29 cellular contexts compared by ENCODE assay signal in the genomic region with DNA sequence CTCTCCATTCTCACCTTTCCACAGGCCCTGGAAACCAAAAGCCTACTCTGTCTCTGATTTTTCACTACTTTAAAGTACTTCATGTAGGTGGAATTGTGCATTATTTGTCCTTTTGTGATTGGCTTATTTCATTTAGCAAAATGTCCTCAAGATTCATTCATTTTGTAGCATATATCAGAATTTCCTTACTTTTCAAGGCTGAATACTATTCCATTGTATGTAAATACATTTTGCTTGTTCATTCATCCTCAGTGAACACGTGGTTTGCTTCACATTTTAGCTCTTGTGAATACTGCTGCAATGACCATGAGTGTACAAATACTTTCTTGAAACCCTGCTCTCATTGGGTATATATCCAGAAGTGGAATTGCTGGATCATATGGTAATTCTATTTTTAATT.
"Had no signal": no experiment of that assay in that cellular context is flagged by ENCODE, and none has a peak within 500 bp of the region (broad histone marks: within the 10 kb centered on the region; RNA-seq: fewer than 3 reads in every experiment).

No MANE protein-coding gene starts in this region.

- FAIRE-seq: islet of Langerhans, kidney, urothelium cell line had no signal

- H3K4me3 ChIP-seq: left lung, lung, neural progenitor cell, psoas muscle, right atrium auricular region, right lobe of liver, smooth muscle cell, stomach, testis, thyroid gland, transverse colon, upper lobe of right lung had no signal

- H3K4me2 ChIP-seq: neural progenitor cell had no signal

- DNase-seq: hypothalamus; immature natural killer cell; kidney; left colon; left lung; mesendoderm; naive B cell; natural killer cell; nephron progenitor cell; occipital lobe; psoas muscle; right lobe of liver; stimulated activated CD4-positive, alpha-beta T cell treated with anti-CD3 and anti-CD28 coated beads, Interleukin-1b, Interleukin-23, amount 100 ng/mL, for 48 hours; stimulated activated CD4-positive, alpha-beta T cell treated with anti-CD3 and anti-CD28 coated beads, Interleukin-4, amount 100 ng/mL, for 1 hour; stimulated activated naive B cell treated with anti-CD40 and anti-IgM and Interleukin-4, amounts not matched to agents 10 μg/mL and 1 μg/mL and 100 μg/mL, for 72 hours; stimulated activated naive CD8-positive, alpha-beta T cell treated with anti-CD3 and anti-CD28 coated beads, Interleukin-15, Interleukin-2, amounts not matched to agents 100 U/mL and 50 U/mL, for 24 hours; stomach; testis; thyroid gland; transverse colon; upper lobe of right lung had no signal

- H2AFZ ChIP-seq: neural progenitor cell, parathyroid adenoma had no signal

- H3K36me3 ChIP-seq: left lung, neural progenitor cell, neutrophil, right atrium auricular region, right lobe of liver, thyroid gland, transverse colon, upper lobe of right lung had no signal

- H3K27me3 ChIP-seq: left lung, neural progenitor cell, neutrophil, right atrium auricular region, right lobe of liver, stomach, testis, thyroid gland, transverse colon, upper lobe of right lung had no signal

- ATAC-seq: left colon; left lung; natural killer cell; psoas muscle; right lobe of liver; stimulated activated naive B cell treated with anti-CD40 and anti-IgM and Interleukin-4, amounts not matched to agents 10 μg/mL and 1 μg/mL and 100 μg/mL, for 72 hours; stimulated activated naive CD8-positive, alpha-beta T cell treated with anti-CD3 and anti-CD28 coated beads, Interleukin-15, Interleukin-2, amounts not matched to agents 100 U/mL and 50 U/mL, for 24 hours; upper lobe of right lung had no signal

- H3K9me3 ChIP-seq: left lung, neutrophil, psoas muscle, right atrium auricular region, right lobe of liver, stomach, testis, thyroid gland, transverse colon, upper lobe of right lung had no signal

- H3K27ac ChIP-seq: left lung, neural progenitor cell, parathyroid adenoma, psoas muscle, right atrium auricular region, right lobe of liver, stomach, testis, thyroid gland, transverse colon, upper lobe of right lung had no signal

- H3K4me1 ChIP-seq: testis, thyroid gland, upper lobe of right lung had no signal

- H3K9ac ChIP-seq: neural progenitor cell, parathyroid adenoma had no signal
